In genomic region chr22:46028069-46028991, GRCh38 we compare ENCODE assay signal across 10 cellular contexts. TPM values are rescaled to one million over a fixed set of nuclear protein-coding genes. Genes with fewer than 3 reads are reported as not detected.
A peak's percentile ranks its signal among the peaks of the same experiment; 100 is the strongest.
DNase-seq lines count a peak whose midpoint lies in the region; ATAC-seq and TF ChIP-seq lines count a peak whose summit lies in the region.
"Had no signal": no experiment of that assay in that cellular context is flagged by ENCODE, and none has a peak within 500 bp of the region (broad histone marks: within the 10 kb centered on the region; RNA-seq: fewer than 3 reads in every experiment).

No MANE protein-coding gene starts in this region.

- H3K27ac ChIP-seq in KOPT-K1 (ENCODE audit: low read depth, low read length, poor library complexity, severe bottlenecking) = peak overlapping the region; percentile 43
- H3K27ac ChIP-seq in dorsolateral prefrontal cortex = peak overlapping the region; percentile 84 to 98 (median 94)
- no peak overlapping the region for H3K27ac ChIP-seq in mesendoderm (ENCODE audit: low read depth, low read length)
- peak overlapping the region in 4 of 5 donors; percentile 67 to 87 (median 77) for H3K27ac ChIP-seq in stomach

- H3K18ac ChIP-seq in mesendoderm (ENCODE audit: low read length) = no peak overlapping the region

- no peak overlapping the region for H2BK5ac ChIP-seq in mesendoderm (ENCODE audit: low read length)

- TF ChIP-seq EP300 in stomach (IDR thresholded peaks at IDR 0.05) = no peak

- no peak overlapping the region for H2BK15ac ChIP-seq in mesendoderm (replicated peaks; ENCODE audit: low read depth)

- peak overlapping the region in 39 of 59 donors; percentile 45 to 72 (median 61) for H3K4me3 ChIP-seq in dorsolateral prefrontal cortex
- H3K4me3 ChIP-seq in mesendoderm (ENCODE audit: low read length) = no peak overlapping the region
- no peak overlapping the region for H3K4me3 ChIP-seq in stomach
- H3K4me3 ChIP-seq: mucosa of descending colon had no signal

- H3K56ac ChIP-seq in mesendoderm (ENCODE audit: low read length) = peak overlapping the region; percentile 39

- H4K8ac ChIP-seq in mesendoderm (ENCODE audit: low read depth, low read length) = no peak overlapping the region

- H3K9ac ChIP-seq in mesendoderm (ENCODE audit: low read length) = no peak overlapping the region

- intact Hi-C loops in dorsolateral prefrontal cortex (cut with DNase I) (no loop called here), stomach (cut with DNase I; ENCODE audit: low total_unique reads) (no loop called here)

- no peak overlapping the region for H4K5ac ChIP-seq in mesendoderm (ENCODE audit: low read length)

- no peak for TF ChIP-seq POLR2A in stomach (IDR thresholded peaks at IDR 0.05)

- H3K4me2 ChIP-seq in mesendoderm (ENCODE audit: low read length) = no peak overlapping the region

- H3K27me3 ChIP-seq in dorsolateral prefrontal cortex (no peaks in the 10 kb centered on the region), mesendoderm (ENCODE audit: insufficient read depth, low read length, poor library complexity) (no peaks in the 10 kb centered on the region), stomach (peaks cover 0 to 5% (median 0%) of the 10 kb centered on the region in 3 donors)

- no peaks in the 10 kb centered on the region for H3K79me1 ChIP-seq in mesendoderm (ENCODE audit: low read length)

- TF ChIP-seq CTCF in dorsolateral prefrontal cortex (IDR thresholded peaks at IDR 0.05 in 54 of 56, conservative IDR thresholded peaks at IDR 0.05 in 2 of 56; ENCODE audit: low read depth in 1 of 56, partially characterized antibody in 56 of 56) (no peak), stomach (IDR thresholded peaks at IDR 0.05) (no peak)

- DNase-seq in dorsolateral prefrontal cortex (peak in 6 of 10 donors; percentile 25 to 41 (median 30)), mesendoderm (no peak), stomach (no peak), SKM-1 treated with dmso at 0.1 percent for 144 hours (lab: John Stamatoyannopoulos, UW; ENCODE audit: unreplicated experiment) (no peak), NCI-H1436 treated with DMSO at 0.1 percent for 48 hours (lab: John Stamatoyannopoulos, UW) (no peak)
- DNase-seq: stimulated activated naive CD4-positive, alpha-beta T cell had no signal

- ATAC-seq in HG02970 (IDR thresholded peaks at IDR 0.05; ENCODE audit: low FRiP score, unreplicated experiment) (no peak), HG02623 (IDR thresholded peaks at IDR 0.05; ENCODE audit: unreplicated experiment) (no peak)

- H3K4me1 ChIP-seq in mesendoderm (ENCODE audit: control insufficient read depth, low read depth, low read length) = no peaks in the 10 kb centered on the region
- H3K4me1 ChIP-seq in stomach = peaks cover 9 to 22% (median 17%) of the 10 kb centered on the region in 4 donors

- no peak overlapping the region for H2BK120ac ChIP-seq in mesendoderm (ENCODE audit: low read depth, low read length)

- H3K36me3 ChIP-seq in KOPT-K1 (ENCODE audit: insufficient read depth, low read length) = no peaks in the 10 kb centered on the region
- H3K36me3 ChIP-seq in mesendoderm (ENCODE audit: control insufficient read depth, insufficient read depth, low read length) = no peaks in the 10 kb centered on the region
- H3K36me3 ChIP-seq in stomach = no peaks in the 10 kb centered on the region

- WGBS in mesendoderm (ENCODE audit: extremely low coverage, insufficient coverage, low lambda C conversion rate) = no CpG with 5 or more reads among the region's 16 CpGs
- WGBS in stomach, 5 donors = 77 to 85% (median 83%) methylated on average over 13 to 16 of the region's 16 CpGs

- no peak overlapping the region for H3K4ac ChIP-seq in mesendoderm (ENCODE audit: low read depth, low read length)

- H3K9me3 ChIP-seq in KOPT-K1 (ENCODE audit: insufficient read depth, low read length, poor library complexity, severe bottlenecking) (no peaks in the 10 kb centered on the region), stomach (no peaks in the 10 kb centered on the region)
- H3K9me3 ChIP-seq: mucosa of descending colon had no signal

- no peak overlapping the region for H3K23ac ChIP-seq in mesendoderm (ENCODE audit: low read length)

- H3K79me2 ChIP-seq in mesendoderm (ENCODE audit: control insufficient read depth, insufficient read depth, low read length) = no peaks in the 10 kb centered on the region

- H2AK5ac ChIP-seq in mesendoderm (ENCODE audit: low read length) = no peak overlapping the region

RNA-seq across cellular contexts. Expression of gene WNT7B, which starts 51.4 kb away (rescaled TPM):
- 10 to 100 TPM in 1 of 120 experiments, 1 to 10 TPM in 118, under 1 TPM in 1; 0.67 to 11.8 (median 2.7) TPM for total RNA-seq in dorsolateral prefrontal cortex
- polyA plus RNA-seq in mesendoderm (2013, experiment 1 of 2) = not detected
- 0.03 TPM for polyA plus RNA-seq in mesendoderm (2013, experiment 2 of 2)
- not detected for total RNA-seq in stomach
- polyA plus RNA-seq in stomach = 1 to 10 TPM in 1 of 3 donors, under 1 TPM in 1, not detected in 1; 0.06 to 2.0 TPM
- total RNA-seq: mucosa of descending colon had no signal

Comparison
In these comparisons a context has a peak if more than half of its experiments do, and no peak if none do; other contexts are left out.
1. DNase-seq: peak in dorsolateral prefrontal cortex (6 of 10); none in mesendoderm (single experiment), stomach (single experiment), SKM-1 treated with dmso at 0.1 percent for 144 hours (single experiment) and NCI-H1436 treated with DMSO at 0.1 percent for 48 hours (single experiment).
2. H3K4me3 ChIP-seq: peak in dorsolateral prefrontal cortex (39 of 59); none in mesendoderm (single experiment) and stomach (0 of 4).